Comparison of ENCODE assay signal across 1 cellular context in genomic region chr11:2898366-2899079, GRCh38.
TF ChIP-seq lines count a peak whose summit lies in the region.

No MANE protein-coding gene starts in this region.

TF ChIP-seq in K562, 482 proteins besides CTCF, POLR2A, EP300 and RAD21 (continued from another document):
- TF ChIP-seq AFF4 (CRISPR knock-in tag; IDR thresholded peaks at IDR 0.05), result no peak
- TF ChIP-seq SFPQ (IDR thresholded peaks at IDR 0.05; ENCODE audit: low read depth, low read length), result no peak
- no peak for TF ChIP-seq MAFK (IDR thresholded peaks at IDR 0.05; ENCODE audit: low read length)
- no peak for TF ChIP-seq XRCC3 (IDR thresholded peaks at IDR 0.05)
- TF ChIP-seq SNRNP70 (optimal IDR thresholded peaks at IDR 0.05; ENCODE audit: low read depth, low read length), result no peak
- peak in 1 of 2 experiments; percentile 90; a peak in 2 of 4 replicates for TF ChIP-seq ZNF318 (IDR thresholded peaks at IDR 0.05; ENCODE audit: borderline replicate concordance in 1 of 2, low read depth in 1 of 2)
- TF ChIP-seq KDM5B (IDR thresholded peaks at IDR 0.05; ENCODE audit: insufficient replicate concordance, low read depth, low read length), result no peak
- TF ChIP-seq ZNF263 (CRISPR knock-in tag; IDR thresholded peaks at IDR 0.05; ENCODE audit: borderline replicate concordance), result peak; percentile 70
- TF ChIP-seq PRDM10 (IDR thresholded peaks at IDR 0.05; ENCODE audit: partially characterized antibody), result no peak
- TF ChIP-seq ZNF507 (tag; conservative IDR thresholded peaks at IDR 0.05), result no peak
- TF ChIP-seq POLR2H (tag; IDR thresholded peaks at IDR 0.05; ENCODE audit: low read depth), result no peak
